Comparison of ENCODE assay signal across 1 cellular context in the genomic region with DNA sequence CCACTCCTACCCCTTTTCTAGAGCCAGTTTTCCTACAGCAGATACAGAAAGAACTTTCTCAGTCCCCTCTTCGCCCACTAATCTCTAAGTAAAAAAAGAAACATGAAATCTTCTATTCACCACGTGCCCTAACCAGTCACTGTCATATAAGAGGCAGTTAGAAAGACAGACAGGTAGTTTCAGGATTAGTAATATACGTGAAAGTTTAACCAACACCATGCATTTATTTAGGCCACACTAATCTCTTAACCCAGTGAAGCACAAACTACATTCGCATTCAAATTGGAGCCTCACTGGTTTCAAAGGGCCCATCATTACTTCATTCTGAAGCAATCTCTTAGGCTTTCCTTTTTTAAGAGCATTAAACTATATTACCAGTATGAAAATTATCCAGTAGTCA.
TF ChIP-seq lines count a peak whose summit lies in the region.

No MANE protein-coding gene starts in this region.

TF ChIP-seq in GM12878, 131 proteins besides CTCF, POLR2A, EP300 and RAD21 (continues in another document):
- TF ChIP-seq, protein P1, sequence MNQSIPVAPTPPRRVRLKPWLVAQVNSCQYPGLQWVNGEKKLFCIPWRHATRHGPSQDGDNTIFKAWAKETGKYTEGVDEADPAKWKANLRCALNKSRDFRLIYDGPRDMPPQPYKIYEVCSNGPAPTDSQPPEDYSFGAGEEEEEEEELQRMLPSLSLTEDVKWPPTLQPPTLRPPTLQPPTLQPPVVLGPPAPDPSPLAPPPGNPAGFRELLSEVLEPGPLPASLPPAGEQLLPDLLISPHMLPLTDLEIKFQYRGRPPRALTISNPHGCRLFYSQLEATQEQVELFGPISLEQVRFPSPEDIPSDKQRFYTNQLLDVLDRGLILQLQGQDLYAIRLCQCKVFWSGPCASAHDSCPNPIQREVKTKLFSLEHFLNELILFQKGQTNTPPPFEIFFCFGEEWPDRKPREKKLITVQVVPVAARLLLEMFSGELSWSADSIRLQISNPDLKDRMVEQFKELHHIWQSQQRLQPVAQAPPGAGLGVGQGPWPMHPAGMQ (IDR thresholded peaks at IDR 0.05; ENCODE audit: borderline replicate concordance), result no peak
- TF ChIP-seq CBX3 (IDR thresholded peaks at IDR 0.05; ENCODE audit: borderline replicate concordance, low read depth) (no peak), FOXM1 (IDR thresholded peaks at IDR 0.05; ENCODE audit: low read depth, low read length) (peak; percentile 82; the same call in 1 of the 2 replicates), NRF1 (conservative IDR thresholded peaks at IDR 0.05; ENCODE audit: low read depth, low read length) (no peak), DPF2 (IDR thresholded peaks at IDR 0.05) (peak; percentile 83), TARDBP (IDR thresholded peaks at IDR 0.05; ENCODE audit: borderline replicate concordance) (no peak), CREM (IDR thresholded peaks at IDR 0.05; ENCODE audit: low read depth) (peak; percentile 75), ZNF384 (IDR thresholded peaks at IDR 0.05; ENCODE audit: borderline replicate concordance, low read depth, low read length) (no peak), MTA3 (IDR thresholded peaks at IDR 0.05; ENCODE audit: borderline replicate concordance, low read length) (peak; percentile 72; the same call in 1 of the 2 replicates), NFYA (IDR thresholded peaks at IDR 0.05; ENCODE audit: borderline replicate concordance, low read depth, low read length) (no peak), ESRRA (IDR thresholded peaks at IDR 0.05; ENCODE audit: low read length) (no peak), MTA2 (IDR thresholded peaks at IDR 0.05; ENCODE audit: low read depth) (peak; percentile 87), HDAC2 (IDR thresholded peaks at IDR 0.05) (no peak), JUND (IDR thresholded peaks at IDR 0.05; ENCODE audit: low read depth, low read length) (peak; percentile 85), NFIC (IDR thresholded peaks at IDR 0.05; ENCODE audit: low read depth, low read length) (peak; percentile 84; the same call in 1 of the 2 replicates), GATAD2B (conservative IDR thresholded peaks at IDR 0.05; ENCODE audit: low read depth) (no peak; the same call in 1 of the 2 replicates), ZNF217 (IDR thresholded peaks at IDR 0.05) (peak; percentile 100), SMC3 (IDR thresholded peaks at IDR 0.05; ENCODE audit: borderline replicate concordance, low read length) (no peak), CREB1 (IDR thresholded peaks at IDR 0.05; ENCODE audit: low read depth) (0 out of 2 replicates have a peak, but pooled peaks have one; percentile 40), ATF7 (IDR thresholded peaks at IDR 0.05; ENCODE audit: low read depth) (peak; percentile 83), CHD4 (IDR thresholded peaks at IDR 0.05) (no peak), POLR2AphosphoS5 (IDR thresholded peaks at IDR 0.05; ENCODE audit: low read length) (no peak), RFX5 (IDR thresholded peaks at IDR 0.05; ENCODE audit: low read depth, low read length) (no peak), KDM1A (IDR thresholded peaks at IDR 0.05; ENCODE audit: borderline replicate concordance) (no peak), SIN3A (IDR thresholded peaks at IDR 0.05; ENCODE audit: low read depth, low read length) (no peak), SMARCA5 (IDR thresholded peaks at IDR 0.05) (no peak), ZNF207 (IDR thresholded peaks at IDR 0.05; ENCODE audit: borderline replicate concordance) (no peak), ZNF622 (IDR thresholded peaks at IDR 0.05) (no peak), NFXL1 (IDR thresholded peaks at IDR 0.05; ENCODE audit: borderline replicate concordance) (no peak), SMAD1 (IDR thresholded peaks at IDR 0.05; ENCODE audit: low read depth, partially characterized antibody) (no peak), SREBF1 (IDR thresholded peaks at IDR 0.05; ENCODE audit: low read length) (peak; percentile 75), ZSCAN29 (IDR thresholded peaks at IDR 0.05) (0 out of 2 replicates have a peak, but pooled peaks have one; percentile 42), BACH1 (IDR thresholded peaks at IDR 0.05; ENCODE audit: borderline replicate concordance) (peak; percentile 28; the same call in 1 of the 2 replicates), MXI1 (IDR thresholded peaks at IDR 0.05; ENCODE audit: low read depth, low read length) (no peak)
- TF ChIP-seq, protein P2, sequence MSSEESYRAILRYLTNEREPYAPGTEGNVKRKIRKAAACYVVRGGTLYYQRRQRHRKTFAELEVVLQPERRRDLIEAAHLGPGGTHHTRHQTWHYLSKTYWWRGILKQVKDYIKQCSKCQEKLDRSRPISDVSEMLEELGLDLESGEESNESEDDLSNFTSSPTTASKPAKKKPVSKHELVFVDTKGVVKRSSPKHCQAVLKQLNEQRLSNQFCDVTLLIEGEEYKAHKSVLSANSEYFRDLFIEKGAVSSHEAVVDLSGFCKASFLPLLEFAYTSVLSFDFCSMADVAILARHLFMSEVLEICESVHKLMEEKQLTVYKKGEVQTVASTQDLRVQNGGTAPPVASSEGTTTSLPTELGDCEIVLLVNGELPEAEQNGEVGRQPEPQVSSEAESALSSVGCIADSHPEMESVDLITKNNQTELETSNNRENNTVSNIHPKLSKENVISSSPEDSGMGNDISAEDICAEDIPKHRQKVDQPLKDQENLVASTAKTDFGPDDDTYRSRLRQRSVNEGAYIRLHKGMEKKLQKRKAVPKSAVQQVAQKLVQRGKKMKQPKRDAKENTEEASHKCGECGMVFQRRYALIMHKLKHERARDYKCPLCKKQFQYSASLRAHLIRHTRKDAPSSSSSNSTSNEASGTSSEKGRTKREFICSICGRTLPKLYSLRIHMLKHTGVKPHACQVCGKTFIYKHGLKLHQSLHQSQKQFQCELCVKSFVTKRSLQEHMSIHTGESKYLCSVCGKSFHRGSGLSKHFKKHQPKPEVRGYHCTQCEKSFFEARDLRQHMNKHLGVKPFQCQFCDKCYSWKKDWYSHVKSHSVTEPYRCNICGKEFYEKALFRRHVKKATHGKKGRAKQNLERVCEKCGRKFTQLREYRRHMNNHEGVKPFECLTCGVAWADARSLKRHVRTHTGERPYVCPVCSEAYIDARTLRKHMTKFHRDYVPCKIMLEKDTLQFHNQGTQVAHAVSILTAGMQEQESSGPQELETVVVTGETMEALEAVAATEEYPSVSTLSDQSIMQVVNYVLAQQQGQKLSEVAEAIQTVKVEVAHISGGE (CRISPR knock-in tag; IDR thresholded peaks at IDR 0.05), result no peak
- TF ChIP-seq, protein P3, sequence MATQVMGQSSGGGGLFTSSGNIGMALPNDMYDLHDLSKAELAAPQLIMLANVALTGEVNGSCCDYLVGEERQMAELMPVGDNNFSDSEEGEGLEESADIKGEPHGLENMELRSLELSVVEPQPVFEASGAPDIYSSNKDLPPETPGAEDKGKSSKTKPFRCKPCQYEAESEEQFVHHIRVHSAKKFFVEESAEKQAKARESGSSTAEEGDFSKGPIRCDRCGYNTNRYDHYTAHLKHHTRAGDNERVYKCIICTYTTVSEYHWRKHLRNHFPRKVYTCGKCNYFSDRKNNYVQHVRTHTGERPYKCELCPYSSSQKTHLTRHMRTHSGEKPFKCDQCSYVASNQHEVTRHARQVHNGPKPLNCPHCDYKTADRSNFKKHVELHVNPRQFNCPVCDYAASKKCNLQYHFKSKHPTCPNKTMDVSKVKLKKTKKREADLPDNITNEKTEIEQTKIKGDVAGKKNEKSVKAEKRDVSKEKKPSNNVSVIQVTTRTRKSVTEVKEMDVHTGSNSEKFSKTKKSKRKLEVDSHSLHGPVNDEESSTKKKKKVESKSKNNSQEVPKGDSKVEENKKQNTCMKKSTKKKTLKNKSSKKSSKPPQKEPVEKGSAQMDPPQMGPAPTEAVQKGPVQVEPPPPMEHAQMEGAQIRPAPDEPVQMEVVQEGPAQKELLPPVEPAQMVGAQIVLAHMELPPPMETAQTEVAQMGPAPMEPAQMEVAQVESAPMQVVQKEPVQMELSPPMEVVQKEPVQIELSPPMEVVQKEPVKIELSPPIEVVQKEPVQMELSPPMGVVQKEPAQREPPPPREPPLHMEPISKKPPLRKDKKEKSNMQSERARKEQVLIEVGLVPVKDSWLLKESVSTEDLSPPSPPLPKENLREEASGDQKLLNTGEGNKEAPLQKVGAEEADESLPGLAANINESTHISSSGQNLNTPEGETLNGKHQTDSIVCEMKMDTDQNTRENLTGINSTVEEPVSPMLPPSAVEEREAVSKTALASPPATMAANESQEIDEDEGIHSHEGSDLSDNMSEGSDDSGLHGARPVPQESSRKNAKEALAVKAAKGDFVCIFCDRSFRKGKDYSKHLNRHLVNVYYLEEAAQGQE (IDR thresholded peaks at IDR 0.05; ENCODE audit: low read depth, low read length), result no peak; the same call in 1 of the 2 replicates
- TF ChIP-seq, protein P4, sequence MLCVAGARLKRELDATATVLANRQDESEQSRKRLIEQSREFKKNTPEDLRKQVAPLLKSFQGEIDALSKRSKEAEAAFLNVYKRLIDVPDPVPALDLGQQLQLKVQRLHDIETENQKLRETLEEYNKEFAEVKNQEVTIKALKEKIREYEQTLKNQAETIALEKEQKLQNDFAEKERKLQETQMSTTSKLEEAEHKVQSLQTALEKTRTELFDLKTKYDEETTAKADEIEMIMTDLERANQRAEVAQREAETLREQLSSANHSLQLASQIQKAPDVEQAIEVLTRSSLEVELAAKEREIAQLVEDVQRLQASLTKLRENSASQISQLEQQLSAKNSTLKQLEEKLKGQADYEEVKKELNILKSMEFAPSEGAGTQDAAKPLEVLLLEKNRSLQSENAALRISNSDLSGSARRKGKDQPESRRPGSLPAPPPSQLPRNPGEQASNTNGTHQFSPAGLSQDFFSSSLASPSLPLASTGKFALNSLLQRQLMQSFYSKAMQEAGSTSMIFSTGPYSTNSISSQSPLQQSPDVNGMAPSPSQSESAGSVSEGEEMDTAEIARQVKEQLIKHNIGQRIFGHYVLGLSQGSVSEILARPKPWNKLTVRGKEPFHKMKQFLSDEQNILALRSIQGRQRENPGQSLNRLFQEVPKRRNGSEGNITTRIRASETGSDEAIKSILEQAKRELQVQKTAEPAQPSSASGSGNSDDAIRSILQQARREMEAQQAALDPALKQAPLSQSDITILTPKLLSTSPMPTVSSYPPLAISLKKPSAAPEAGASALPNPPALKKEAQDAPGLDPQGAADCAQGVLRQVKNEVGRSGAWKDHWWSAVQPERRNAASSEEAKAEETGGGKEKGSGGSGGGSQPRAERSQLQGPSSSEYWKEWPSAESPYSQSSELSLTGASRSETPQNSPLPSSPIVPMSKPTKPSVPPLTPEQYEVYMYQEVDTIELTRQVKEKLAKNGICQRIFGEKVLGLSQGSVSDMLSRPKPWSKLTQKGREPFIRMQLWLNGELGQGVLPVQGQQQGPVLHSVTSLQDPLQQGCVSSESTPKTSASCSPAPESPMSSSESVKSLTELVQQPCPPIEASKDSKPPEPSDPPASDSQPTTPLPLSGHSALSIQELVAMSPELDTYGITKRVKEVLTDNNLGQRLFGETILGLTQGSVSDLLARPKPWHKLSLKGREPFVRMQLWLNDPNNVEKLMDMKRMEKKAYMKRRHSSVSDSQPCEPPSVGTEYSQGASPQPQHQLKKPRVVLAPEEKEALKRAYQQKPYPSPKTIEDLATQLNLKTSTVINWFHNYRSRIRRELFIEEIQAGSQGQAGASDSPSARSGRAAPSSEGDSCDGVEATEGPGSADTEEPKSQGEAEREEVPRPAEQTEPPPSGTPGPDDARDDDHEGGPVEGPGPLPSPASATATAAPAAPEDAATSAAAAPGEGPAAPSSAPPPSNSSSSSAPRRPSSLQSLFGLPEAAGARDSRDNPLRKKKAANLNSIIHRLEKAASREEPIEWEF (IDR thresholded peaks at IDR 0.05; ENCODE audit: insufficient replicate concordance, low read depth, low read length), result no peak
- TF ChIP-seq, protein P5, sequence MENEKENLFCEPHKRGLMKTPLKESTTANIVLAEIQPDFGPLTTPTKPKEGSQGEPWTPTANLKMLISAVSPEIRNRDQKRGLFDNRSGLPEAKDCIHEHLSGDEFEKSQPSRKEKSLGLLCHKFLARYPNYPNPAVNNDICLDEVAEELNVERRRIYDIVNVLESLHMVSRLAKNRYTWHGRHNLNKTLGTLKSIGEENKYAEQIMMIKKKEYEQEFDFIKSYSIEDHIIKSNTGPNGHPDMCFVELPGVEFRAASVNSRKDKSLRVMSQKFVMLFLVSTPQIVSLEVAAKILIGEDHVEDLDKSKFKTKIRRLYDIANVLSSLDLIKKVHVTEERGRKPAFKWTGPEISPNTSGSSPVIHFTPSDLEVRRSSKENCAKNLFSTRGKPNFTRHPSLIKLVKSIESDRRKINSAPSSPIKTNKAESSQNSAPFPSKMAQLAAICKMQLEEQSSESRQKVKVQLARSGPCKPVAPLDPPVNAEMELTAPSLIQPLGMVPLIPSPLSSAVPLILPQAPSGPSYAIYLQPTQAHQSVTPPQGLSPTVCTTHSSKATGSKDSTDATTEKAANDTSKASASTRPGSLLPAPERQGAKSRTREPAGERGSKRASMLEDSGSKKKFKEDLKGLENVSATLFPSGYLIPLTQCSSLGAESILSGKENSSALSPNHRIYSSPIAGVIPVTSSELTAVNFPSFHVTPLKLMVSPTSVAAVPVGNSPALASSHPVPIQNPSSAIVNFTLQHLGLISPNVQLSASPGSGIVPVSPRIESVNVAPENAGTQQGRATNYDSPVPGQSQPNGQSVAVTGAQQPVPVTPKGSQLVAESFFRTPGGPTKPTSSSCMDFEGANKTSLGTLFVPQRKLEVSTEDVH (IDR thresholded peaks at IDR 0.05; ENCODE audit: low read depth, partially characterized antibody), result no peak
- TF ChIP-seq, protein P6, sequence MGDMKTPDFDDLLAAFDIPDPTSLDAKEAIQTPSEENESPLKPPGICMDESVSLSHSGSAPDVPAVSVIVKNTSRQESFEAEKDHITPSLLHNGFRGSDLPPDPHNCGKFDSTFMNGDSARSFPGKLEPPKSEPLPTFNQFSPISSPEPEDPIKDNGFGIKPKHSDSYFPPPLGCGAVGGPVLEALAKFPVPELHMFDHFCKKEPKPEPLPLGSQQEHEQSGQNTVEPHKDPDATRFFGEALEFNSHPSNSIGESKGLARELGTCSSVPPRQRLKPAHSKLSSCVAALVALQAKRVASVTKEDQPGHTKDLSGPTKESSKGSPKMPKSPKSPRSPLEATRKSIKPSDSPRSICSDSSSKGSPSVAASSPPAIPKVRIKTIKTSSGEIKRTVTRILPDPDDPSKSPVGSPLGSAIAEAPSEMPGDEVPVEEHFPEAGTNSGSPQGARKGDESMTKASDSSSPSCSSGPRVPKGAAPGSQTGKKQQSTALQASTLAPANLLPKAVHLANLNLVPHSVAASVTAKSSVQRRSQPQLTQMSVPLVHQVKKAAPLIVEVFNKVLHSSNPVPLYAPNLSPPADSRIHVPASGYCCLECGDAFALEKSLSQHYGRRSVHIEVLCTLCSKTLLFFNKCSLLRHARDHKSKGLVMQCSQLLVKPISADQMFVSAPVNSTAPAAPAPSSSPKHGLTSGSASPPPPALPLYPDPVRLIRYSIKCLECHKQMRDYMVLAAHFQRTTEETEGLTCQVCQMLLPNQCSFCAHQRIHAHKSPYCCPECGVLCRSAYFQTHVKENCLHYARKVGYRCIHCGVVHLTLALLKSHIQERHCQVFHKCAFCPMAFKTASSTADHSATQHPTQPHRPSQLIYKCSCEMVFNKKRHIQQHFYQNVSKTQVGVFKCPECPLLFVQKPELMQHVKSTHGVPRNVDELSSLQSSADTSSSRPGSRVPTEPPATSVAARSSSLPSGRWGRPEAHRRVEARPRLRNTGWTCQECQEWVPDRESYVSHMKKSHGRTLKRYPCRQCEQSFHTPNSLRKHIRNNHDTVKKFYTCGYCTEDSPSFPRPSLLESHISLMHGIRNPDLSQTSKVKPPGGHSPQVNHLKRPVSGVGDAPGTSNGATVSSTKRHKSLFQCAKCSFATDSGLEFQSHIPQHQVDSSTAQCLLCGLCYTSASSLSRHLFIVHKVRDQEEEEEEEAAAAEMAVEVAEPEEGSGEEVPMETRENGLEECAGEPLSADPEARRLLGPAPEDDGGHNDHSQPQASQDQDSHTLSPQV (IDR thresholded peaks at IDR 0.05), result no peak
- TF ChIP-seq, protein P7, sequence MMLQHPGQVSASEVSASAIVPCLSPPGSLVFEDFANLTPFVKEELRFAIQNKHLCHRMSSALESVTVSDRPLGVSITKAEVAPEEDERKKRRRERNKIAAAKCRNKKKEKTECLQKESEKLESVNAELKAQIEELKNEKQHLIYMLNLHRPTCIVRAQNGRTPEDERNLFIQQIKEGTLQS (IDR thresholded peaks at IDR 0.05; ENCODE audit: borderline replicate concordance, extremely low read depth, low read depth, low read length), result peak; percentile 44; the same call in 1 of the 2 replicates
